8 cellular contexts compared by ENCODE assay signal in the genomic region with DNA sequence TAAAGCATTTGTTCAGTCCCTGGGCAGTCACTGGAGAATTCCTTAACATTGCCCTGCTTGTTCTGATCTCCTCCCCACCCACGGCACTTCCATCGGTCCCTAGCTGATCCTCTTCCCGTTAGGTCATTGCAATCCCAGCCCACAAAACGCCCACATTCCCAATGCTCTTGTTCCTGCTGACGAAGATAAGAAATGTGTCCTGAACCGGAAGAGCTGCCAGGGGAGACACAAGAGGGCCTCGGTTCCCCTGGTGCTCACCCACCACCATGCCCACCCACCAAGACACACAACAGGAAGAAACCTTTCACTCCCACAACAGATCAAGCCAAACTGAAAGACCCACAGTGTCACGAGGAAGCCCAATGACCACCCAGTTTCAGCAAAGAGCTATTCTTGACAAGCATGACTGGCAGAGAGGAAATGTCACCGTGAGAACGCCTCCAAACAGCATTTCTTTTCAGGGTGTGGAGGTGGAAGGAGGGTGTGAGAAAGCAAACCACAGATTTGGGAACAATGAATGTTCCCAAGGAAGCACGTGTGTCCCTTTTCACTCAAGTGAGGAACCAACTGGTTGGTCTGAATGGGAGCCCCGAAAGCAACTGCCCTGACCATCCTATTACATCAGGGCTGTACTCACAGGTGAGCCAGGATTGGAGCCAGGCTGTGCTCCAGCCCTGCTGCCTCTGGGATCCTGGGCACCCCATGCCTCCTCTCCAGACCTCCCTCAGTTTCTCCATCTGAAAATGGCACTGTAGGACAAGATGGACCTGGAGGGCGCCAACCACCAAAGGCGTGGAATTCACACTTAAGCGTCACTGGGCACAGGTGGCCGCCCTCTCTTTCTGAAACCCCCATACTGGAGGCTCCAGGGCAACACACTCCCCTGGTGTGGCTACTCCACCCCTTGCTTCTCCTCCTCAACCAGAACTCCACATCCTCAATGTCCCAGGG.
A peak's percentile ranks its signal among the peaks of the same experiment; 100 is the strongest.
DNase-seq lines count a peak whose midpoint lies in the region; ATAC-seq lines count a peak whose summit lies in the region.

No MANE protein-coding gene starts in this region.

- H3K4me2 ChIP-seq in BLaER1, result peak overlapping the region; percentile 97

- H3K4me1 ChIP-seq in BLaER1, result peaks cover 85% of the 10 kb centered on the region

- H3K27ac ChIP-seq in BLaER1 (peak overlapping the region; percentile 96), skin epidermis (peak overlapping the region in 14 of 21 experiments; percentile 7 to 76 (median 47))

- in situ Hi-C loops in SK-MEL-5 (cut with HindIII; ENCODE audit: low pct_unique_long_range_greater_than_20kb, low sequenced_read_pairs), result no loop called here

- DNase-seq in SK-MEL-5 (ENCODE audit: low read depth, low spot score) (peak; percentile 98), foreskin melanocyte (peak; percentile 93), HuH-7 (ENCODE audit: low spot score) (no peak), MG63 (no peak), NCI-H774 (lab: John Stamatoyannopoulos, UW) (no peak)

- ATAC-seq in GM21367 (IDR thresholded peaks at IDR 0.05; ENCODE audit: unreplicated experiment), result peak; percentile 33

- H3K36me3 ChIP-seq in BLaER1, result peaks cover 70% of the 10 kb centered on the region
- peaks cover 52% of the 10 kb centered on the region for H3K36me3 ChIP-seq in MG63

- H3K27me3 ChIP-seq in BLaER1 (no peaks in the 10 kb centered on the region), MG63 (no peaks in the 10 kb centered on the region)

- peaks cover 28% of the 10 kb centered on the region for H4K20me1 ChIP-seq in BLaER1

- peak overlapping the region; percentile 91 for H3K9ac ChIP-seq in BLaER1

- H3K9me3 ChIP-seq in BLaER1, result no peaks in the 10 kb centered on the region
- H3K9me3 ChIP-seq in MG63, result no peaks in the 10 kb centered on the region

- peak overlapping the region; percentile 67 for H3K4me3 ChIP-seq in BLaER1
- no peak overlapping the region for H3K4me3 ChIP-seq in skin epidermis
- H3K4me3 ChIP-seq in MG63, result no peak overlapping the region

Comparison
In these comparisons a context has a peak if more than half of its experiments do, and no peak if none do; other contexts are left out.
1. DNase-seq: peak in SK-MEL-5 (single experiment) and foreskin melanocyte (single experiment); none in HuH-7 (single experiment), MG63 (single experiment) and NCI-H774 (single experiment).